9 cellular contexts compared by ENCODE assay signal in genomic region chr5:128213340-128213739, GRCh38.
A peak's percentile ranks its signal among the peaks of the same experiment; 100 is the strongest.
DNase-seq lines count a peak whose midpoint lies in the region; ATAC-seq and TF ChIP-seq lines count a peak whose summit lies in the region.
"Had no signal": no experiment of that assay in that cellular context is flagged by ENCODE, and none has a peak within 500 bp of the region (broad histone marks: within the 10 kb centered on the region; RNA-seq: fewer than 3 reads in every experiment).

No MANE protein-coding gene starts in this region.

- no peaks in the 10 kb centered on the region; the same call in 1 of the 2 replicates for H3K4me1 ChIP-seq in Panc1 (ENCODE audit: control insufficient read depth, insufficient read depth, low read length)
- H3K4me1 ChIP-seq in body of pancreas: no peaks in the 10 kb centered on the region

- no peak for TF ChIP-seq POLR2A in body of pancreas (IDR thresholded peaks at IDR 0.05)

- POLR2A ChIA-PET in Panc1 (lab: Charles Lee): no interaction called here

- H3K27ac ChIP-seq in C4-2B (no peak overlapping the region), Panc1 (ENCODE audit: low read length) (no peak overlapping the region), body of pancreas (no peak overlapping the region)

- peak; percentile 82 for TF ChIP-seq CTCF in C4-2B (conservative IDR thresholded peaks at IDR 0.05)
- peak; percentile 76 for TF ChIP-seq CTCF in Panc1 (IDR thresholded peaks at IDR 0.05)
- peak; percentile 38 to 84 (median 76) for TF ChIP-seq CTCF in body of pancreas (IDR thresholded peaks at IDR 0.05)

- in situ Hi-C loops in Panc1 (cut with HindIII; ENCODE audit: low pct_unique_long_range_greater_than_20kb, low sequenced_read_pairs): no loop called here

- H3K27me3 ChIP-seq in Panc1 (ENCODE audit: control insufficient read depth, insufficient read depth, low read length): no peaks in the 10 kb centered on the region
- H3K27me3 ChIP-seq in body of pancreas: no peaks in the 10 kb centered on the region

- intact Hi-C loops in Panc1 (cut with micrococcal nuclease; ENCODE audit: unreplicated experiment) (loop anchor here (2.0 to 5.0 kb wide), 2 partner anchors 285 to 629 kb away; no protein-coding TSS in a partner anchor), body of pancreas (cut with DNase I) (loop anchor here (5.0 to 10.0 kb wide), 2 partner anchors 291 to 634 kb away; no protein-coding TSS in a partner anchor)

- CTCF ChIA-PET in Panc1 (lab: Charles Lee): no interaction called here

- no peaks in the 10 kb centered on the region for H3K9me3 ChIP-seq in Panc1 (ENCODE audit: control insufficient read depth, insufficient read depth, low read depth, low read length)
- no peaks in the 10 kb centered on the region for H3K9me3 ChIP-seq in body of pancreas

- DNase-seq in HT1080 (ENCODE audit: low read depth) (peak; percentile 54), Panc1 (ENCODE audit: low read depth, low spot score) (peak; percentile 53), body of pancreas (peak; percentile 40 to 68 (median 54)), islet precursor cell (peak; percentile 69), stromal cell of bone marrow (ENCODE audit: low read depth) (peak; percentile 45), T1000 (lab: John Stamatoyannopoulos, UW) (no peak)

- H3K4me3 ChIP-seq in Panc1 (ENCODE audit: low read depth in 2 of 2, low read length in 2 of 2) (no peak overlapping the region), body of pancreas (no peak overlapping the region)

- WGBS in body of pancreas, 2 donors: 3 to 6% methylated on average over 4 of the region's 4 CpGs

- no peaks in the 10 kb centered on the region for H3K36me3 ChIP-seq in Panc1 (ENCODE audit: control insufficient read depth, insufficient read depth, low read length)
- no peaks in the 10 kb centered on the region for H3K36me3 ChIP-seq in body of pancreas (replicated peaks in 1 of 2; ENCODE audit: insufficient read depth in 1 of 2, low read depth in 2 of 2)

- BruUV-seq in Panc1 (replicated peaks; lab: Mats Ljungman, UMichigan): no TSS peak

- ATAC-seq in GM18502 (IDR thresholded peaks at IDR 0.05; ENCODE audit: poor library complexity, unreplicated experiment) (peak; percentile 69), Panc1 (peak; percentile 60; the same call in 1 of the 2 replicates), body of pancreas (no peak)
- ATAC-seq: T-cell had no signal
